In the genomic region with DNA sequence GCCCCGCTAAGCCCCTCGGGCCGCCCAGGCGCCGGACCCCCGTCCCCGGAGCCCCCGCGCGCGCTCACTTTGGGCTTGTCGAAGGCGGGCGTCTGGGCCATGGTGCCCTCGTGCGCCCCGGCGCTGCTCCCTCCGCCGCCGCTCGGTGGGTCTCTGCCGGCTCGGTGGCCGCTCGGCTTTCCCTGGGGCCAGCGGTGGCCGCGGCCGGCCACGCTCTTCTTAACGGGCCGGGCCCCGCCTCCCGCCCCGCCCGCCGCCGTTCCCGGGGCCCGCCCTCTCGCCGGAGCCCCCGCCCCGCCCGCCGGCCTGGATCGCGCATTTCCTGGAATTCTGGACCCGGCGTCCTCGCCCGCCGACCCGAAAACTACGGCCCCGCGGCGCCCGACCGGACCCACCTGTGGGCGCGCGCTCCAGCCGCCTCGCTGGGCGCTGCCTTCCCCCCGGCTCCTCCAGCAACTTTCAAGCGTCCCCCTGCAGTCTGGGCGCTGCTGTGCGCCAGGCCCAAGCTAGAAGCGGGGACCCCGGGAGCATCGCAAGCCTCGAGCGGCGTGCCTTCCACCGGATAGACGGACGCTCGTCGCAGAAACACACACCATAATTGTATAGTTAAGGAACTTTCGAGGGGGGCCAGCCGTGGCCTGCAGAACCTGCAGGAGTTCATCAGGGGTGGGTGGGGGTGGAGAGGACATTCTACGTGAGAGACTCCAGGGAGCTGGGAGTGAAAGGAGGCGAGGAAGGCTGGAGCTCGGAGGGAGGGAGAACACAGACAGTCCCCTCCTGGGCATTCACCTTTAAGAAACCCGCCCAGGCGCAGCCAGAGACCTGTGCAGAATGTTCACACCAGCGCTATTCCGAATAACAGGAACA, we compare ENCODE assay signal across 1 cellular context.
TF ChIP-seq lines count a peak whose summit lies in the region.

TSS of gene ADA (minus strand) at position 193 of the 867 bp plus-strand sequence. CDS start at position 101, 92 bp downstream.

TF ChIP-seq in GM12878, 131 proteins besides CTCF, POLR2A, EP300 and RAD21 (continued from another document):
- TF ChIP-seq MLLT1 (IDR thresholded peaks at IDR 0.05) (no peak), EGR1 (IDR thresholded peaks at IDR 0.05; ENCODE audit: borderline replicate concordance in 1 of 2, low read depth in 2 of 2, low read length in 2 of 2) (no peak), CBFB (IDR thresholded peaks at IDR 0.05; ENCODE audit: low read depth) (no peak), SREBF2 (IDR thresholded peaks at IDR 0.05; ENCODE audit: low read length) (no peak), MYC (IDR thresholded peaks at IDR 0.05; ENCODE audit: insufficient read depth, insufficient read length, insufficient replicate concordance, low read length, severe bottlenecking) (no peak), TARDBP (IDR thresholded peaks at IDR 0.05; ENCODE audit: borderline replicate concordance) (no peak), SUZ12 (IDR thresholded peaks at IDR 0.05; ENCODE audit: unreplicated experiment) (no peak), TCF12 (IDR thresholded peaks at IDR 0.05; ENCODE audit: low read depth, low read length) (no peak), SKIL (IDR thresholded peaks at IDR 0.05; ENCODE audit: low read depth, poor library complexity, severe bottlenecking) (no peak), STAT3 (IDR thresholded peaks at IDR 0.05; ENCODE audit: low read depth, low read length) (no peak), BHLHE40 (IDR thresholded peaks at IDR 0.05; ENCODE audit: borderline replicate concordance in 1 of 2, low read depth in 2 of 2, low read length in 1 of 2) (no peak), SIN3A (IDR thresholded peaks at IDR 0.05; ENCODE audit: low read depth, low read length) (no peak), BRCA1 (IDR thresholded peaks at IDR 0.05; ENCODE audit: low read depth, low read length) (no peak), JUNB (IDR thresholded peaks at IDR 0.05) (no peak), PKNOX1 (IDR thresholded peaks at IDR 0.05) (no peak), TCF7 (IDR thresholded peaks at IDR 0.05; ENCODE audit: borderline replicate concordance) (no peak), MXI1 (IDR thresholded peaks at IDR 0.05; ENCODE audit: low read depth, low read length) (peak; percentile 35; the same call in 1 of the 2 replicates), ZBED1 (IDR thresholded peaks at IDR 0.05; ENCODE audit: borderline replicate concordance) (no peak), IKZF1 (conservative IDR thresholded peaks at IDR 0.05) (peak; percentile 92), SREBF1 (IDR thresholded peaks at IDR 0.05; ENCODE audit: low read length) (no peak), MAX (IDR thresholded peaks at IDR 0.05; ENCODE audit: low read depth, low read length) (no peak; the same call in 1 of the 2 replicates), ESRRA (IDR thresholded peaks at IDR 0.05; ENCODE audit: low read length) (no peak), MYB (IDR thresholded peaks at IDR 0.05; ENCODE audit: borderline replicate concordance, low read depth, low read length) (no peak), LARP7 (IDR thresholded peaks at IDR 0.05) (peak; percentile 57; the same call in 1 of the 2 replicates), RB1 (IDR thresholded peaks at IDR 0.05; ENCODE audit: borderline replicate concordance) (peak; percentile 79; the same call in 1 of the 2 replicates)
- TF ChIP-seq, protein P1, sequence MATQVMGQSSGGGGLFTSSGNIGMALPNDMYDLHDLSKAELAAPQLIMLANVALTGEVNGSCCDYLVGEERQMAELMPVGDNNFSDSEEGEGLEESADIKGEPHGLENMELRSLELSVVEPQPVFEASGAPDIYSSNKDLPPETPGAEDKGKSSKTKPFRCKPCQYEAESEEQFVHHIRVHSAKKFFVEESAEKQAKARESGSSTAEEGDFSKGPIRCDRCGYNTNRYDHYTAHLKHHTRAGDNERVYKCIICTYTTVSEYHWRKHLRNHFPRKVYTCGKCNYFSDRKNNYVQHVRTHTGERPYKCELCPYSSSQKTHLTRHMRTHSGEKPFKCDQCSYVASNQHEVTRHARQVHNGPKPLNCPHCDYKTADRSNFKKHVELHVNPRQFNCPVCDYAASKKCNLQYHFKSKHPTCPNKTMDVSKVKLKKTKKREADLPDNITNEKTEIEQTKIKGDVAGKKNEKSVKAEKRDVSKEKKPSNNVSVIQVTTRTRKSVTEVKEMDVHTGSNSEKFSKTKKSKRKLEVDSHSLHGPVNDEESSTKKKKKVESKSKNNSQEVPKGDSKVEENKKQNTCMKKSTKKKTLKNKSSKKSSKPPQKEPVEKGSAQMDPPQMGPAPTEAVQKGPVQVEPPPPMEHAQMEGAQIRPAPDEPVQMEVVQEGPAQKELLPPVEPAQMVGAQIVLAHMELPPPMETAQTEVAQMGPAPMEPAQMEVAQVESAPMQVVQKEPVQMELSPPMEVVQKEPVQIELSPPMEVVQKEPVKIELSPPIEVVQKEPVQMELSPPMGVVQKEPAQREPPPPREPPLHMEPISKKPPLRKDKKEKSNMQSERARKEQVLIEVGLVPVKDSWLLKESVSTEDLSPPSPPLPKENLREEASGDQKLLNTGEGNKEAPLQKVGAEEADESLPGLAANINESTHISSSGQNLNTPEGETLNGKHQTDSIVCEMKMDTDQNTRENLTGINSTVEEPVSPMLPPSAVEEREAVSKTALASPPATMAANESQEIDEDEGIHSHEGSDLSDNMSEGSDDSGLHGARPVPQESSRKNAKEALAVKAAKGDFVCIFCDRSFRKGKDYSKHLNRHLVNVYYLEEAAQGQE (IDR thresholded peaks at IDR 0.05; ENCODE audit: low read depth, low read length) = no peak
